ENCODE assay signal across 8 cellular contexts in the genomic region with DNA sequence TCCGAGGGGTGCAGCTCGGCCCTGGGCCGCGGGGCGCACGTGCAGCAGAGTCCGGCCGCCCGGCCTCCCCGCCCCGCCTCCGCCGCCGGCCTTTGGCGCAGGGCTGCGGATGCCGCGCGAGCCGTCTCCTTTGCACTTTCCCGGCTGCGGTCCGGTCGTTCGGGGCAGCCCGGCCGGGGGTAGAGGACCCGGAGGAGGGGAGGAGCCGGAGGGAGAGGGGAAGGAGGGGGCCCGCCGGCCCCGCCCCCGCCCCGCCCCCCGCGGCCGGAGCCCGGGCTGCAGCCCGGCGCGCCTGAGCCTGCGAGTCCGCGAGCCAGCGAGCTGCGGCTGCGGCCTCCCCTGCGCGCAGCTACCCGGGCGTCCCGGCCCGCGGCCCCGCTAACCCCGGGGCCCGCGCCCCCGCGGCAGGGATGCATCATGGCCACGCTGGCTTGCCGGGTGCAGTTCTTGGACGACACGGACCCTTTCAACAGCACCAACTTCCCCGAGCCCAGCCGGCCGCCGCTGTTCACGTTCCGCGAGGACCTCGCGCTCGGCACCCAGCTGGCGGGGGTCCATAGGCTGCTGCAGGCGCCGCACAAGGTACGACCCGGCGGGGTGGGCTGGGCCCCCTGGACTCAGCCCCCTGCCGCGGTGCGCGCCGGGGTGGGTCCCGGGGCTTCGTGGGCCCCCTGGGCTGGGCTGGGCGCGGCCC. TPM values are rescaled to one million over a fixed set of nuclear protein-coding genes. Genes with fewer than 3 reads are reported as not detected.
DNase-seq lines count a peak whose midpoint lies in the region; ATAC-seq and TF ChIP-seq lines count a peak whose summit lies in the region.

FHOD3 (plus strand) TSS at position 295 of the 694 bp plus-strand sequence; CDS start at position 418, 123 bp downstream.

- H3K4me3 ChIP-seq in fibroblast of mammary gland (ENCODE audit: control insufficient read depth, low read depth, low read length): peak within 1 kb of the TSS; percentile 47
- peak within 1 kb of the TSS; percentile 59 to 80 for H3K4me3 ChIP-seq in aorta (ENCODE audit: low read length in 2 of 2)

- intact Hi-C loops in aorta (cut with DNase I): loop anchor here (2.0 to 10.0 kb wide), 6 partner anchors 70 to 457 kb away; no protein-coding TSS in a partner anchor

- TF ChIP-seq CTCF in fibroblast of mammary gland (conservative IDR thresholded peaks at IDR 0.05; ENCODE audit: control insufficient read depth, insufficient read depth, low read depth, low read length): no peak

- peak; percentile 68 for ATAC-seq in GM19395 (IDR thresholded peaks at IDR 0.05; ENCODE audit: unreplicated experiment)
- peak; percentile 54 for ATAC-seq in HG03457 (IDR thresholded peaks at IDR 0.05; ENCODE audit: unreplicated experiment)
- ATAC-seq in aorta (ENCODE audit: low FRiP score): peak; percentile 88

- 0 to 1% methylated on average over 30 to 89 of the region's 89 CpGs for WGBS in aorta, 2 donors

- no peaks in the 10 kb centered on the region for H3K27me3 ChIP-seq in aorta (ENCODE audit: control insufficient read depth in 1 of 2, insufficient read depth in 2 of 2, low read length in 1 of 2)

- H3K36me3 ChIP-seq in aorta (ENCODE audit: control insufficient read depth in 1 of 2, insufficient read depth in 2 of 2, low read length in 1 of 2): no peaks in the 10 kb centered on the region

- peak within 1 kb of the TSS; percentile 18 to 66 for H3K27ac ChIP-seq in aorta (ENCODE audit: low read depth in 1 of 2, low read length in 2 of 2)

- no peaks in the 10 kb centered on the region for H3K4me1 ChIP-seq in aorta (ENCODE audit: control insufficient read depth in 1 of 2, insufficient read depth in 2 of 2, low read length in 2 of 2)

- DNase-seq in DMS 273 (lab: John Stamatoyannopoulos, UW; ENCODE audit: unreplicated experiment) (peak; percentile 87), T1000 (lab: John Stamatoyannopoulos, UW) (peak; percentile 2), fibroblast of mammary gland (ENCODE audit: low read depth) (peak; percentile 38), myocyte (ENCODE audit: low read depth) (peak; percentile 87), aorta (peak; percentile 82 to 92), cerebellar nuclear complex (lab: John Stamatoyannopoulos, UW) (no peak)

- no peaks in the 10 kb centered on the region for H3K9me3 ChIP-seq in aorta (ENCODE audit: control insufficient read depth, low read length)

RNA-seq across cellular contexts. Expression of gene FHOD3, which starts in this region (rescaled TPM):
- 23.2 and 57.5 TPM in 2 replicates for total RNA-seq in myocyte
- polyA plus RNA-seq in myocyte (2012): 21.4 TPM
- 10 to 100 TPM; 31.2 to 42.0 TPM for total RNA-seq in aorta
- polyA plus RNA-seq in aorta: 1 to 10 TPM; 6.2 to 9.6 TPM

Comparison
In these comparisons a context has a peak if more than half of its experiments do, and no peak if none do; other contexts are left out.
1. DNase-seq: peak in DMS 273 (single experiment), T1000 (single experiment), fibroblast of mammary gland (single experiment), myocyte (single experiment) and aorta (2 of 2); none in cerebellar nuclear complex (0 of 2).
2. Peak in every context shown above with its lines, with median percentiles within 50 percentile points of each other: ATAC-seq.